In genomic region chr19:10763399-10763798, GRCh38 we compare ENCODE assay signal across 11 cellular contexts. TPM values are rescaled to one million over a fixed set of nuclear protein-coding genes. Genes with fewer than 3 reads are reported as not detected.
DNase-seq lines count a peak whose midpoint lies in the region; ATAC-seq, FAIRE-seq and TF ChIP-seq lines count a peak whose summit lies in the region.
"Had no signal": no experiment of that assay in that cellular context is flagged by ENCODE, and none has a peak within 500 bp of the region (broad histone marks: within the 10 kb centered on the region; RNA-seq: fewer than 3 reads in every experiment).

No MANE protein-coding gene starts in this region.

- no TSS peak for BruUV-seq in GM12878 (replicated peaks; lab: Mats Ljungman, UMichigan)

- peaks cover 9% of the 10 kb centered on the region for H3K79me2 ChIP-seq in GM12878 (ENCODE audit: control insufficient read depth, insufficient read depth, low read length)

- SMC1A ChIA-PET in GM12878 (lab: Charles Lee; ENCODE audit: uncharacterized antibody, unreplicated experiment): interaction anchor here (0.6 kb wide), 1 partner anchor 36 kb away, joined by 3 read pairs; no protein-coding TSS in a partner anchor

- H3K36me3 ChIP-seq in BLaER1: peaks cover 52% of the 10 kb centered on the region
- peaks cover 11 to 23% of the 10 kb centered on the region in 2 experiments; a peak in 3 of 4 replicates for H3K36me3 ChIP-seq in GM12878 (ENCODE audit: control insufficient read depth in 2 of 2, insufficient read depth in 2 of 2, low read length in 1 of 2)

- in situ Hi-C loops in GM12878 (cut with MboI): no loop called here

- peak overlapping the region; percentile 82 for H3K4me2 ChIP-seq in BLaER1
- no peak overlapping the region for H3K4me2 ChIP-seq in GM12878 (ENCODE audit: control insufficient read depth, insufficient read depth)

- H3K4me1 ChIP-seq in BLaER1 (peaks cover 95% of the 10 kb centered on the region), GM12878 (ENCODE audit: control insufficient read depth, insufficient read depth, low read length) (peaks cover 15% of the 10 kb centered on the region)

- 0 out of 2 replicates have a peak, but pooled peaks have one; percentile 23 for TF ChIP-seq POLR2A in GM12878 (IDR thresholded peaks at IDR 0.05; ENCODE audit: low read depth, low read length)

- CTCF ChIA-PET in GM12878 (lab: Yijun Ruan, JAX): interaction anchor here (1.1 kb wide), 1 partner anchor 47 kb away, joined by 3 read pairs; no protein-coding TSS in a partner anchor

- H3K27me3 ChIP-seq in BLaER1 (no peaks in the 10 kb centered on the region), GM12878 (replicated peaks in 1 of 2; ENCODE audit: control insufficient read depth in 2 of 2, insufficient read depth in 2 of 2, low read length in 1 of 2) (no peaks in the 10 kb centered on the region)

- peak overlapping the region; percentile 91 for H3K27ac ChIP-seq in BLaER1
- H3K27ac ChIP-seq in GM12878 (ENCODE audit: control insufficient read depth, insufficient read depth): no peak overlapping the region

- DNase-seq in D341Med (ENCODE audit: low spot score): peak; percentile 17
- no peak for DNase-seq in GM12878 (ENCODE audit: low read depth, low spot score)
- no peak for DNase-seq in activated gamma-delta T cell treated with Interleukin-2 at 50 U/mL for 16 hours
- DNase-seq in SIG-M5 treated with dmso at 0.1 percent for 504 hours (lab: John Stamatoyannopoulos, UW; ENCODE audit: unreplicated experiment): no peak
- DNase-seq in GDM1 (lab: John Stamatoyannopoulos, UW): no peak
- no peak for DNase-seq in RKO (ENCODE audit: low spot score)
- DNase-seq: MM.1S, NCI-H446 treated with DMSO at 0.1 percent for 48 hours, SHP77 treated with DMSO at 0.1 percent for 48 hours had no signal

- peaks cover 27% of the 10 kb centered on the region for H3K4me1 Mint-ChIP-seq in nephron

- H3K4me3 ChIP-seq in BLaER1 (no peak overlapping the region), GM12878 (no peak overlapping the region)

- TF ChIP-seq RAD21 in GM12878 (IDR thresholded peaks at IDR 0.05; ENCODE audit: insufficient read depth, low read depth, low read length): no peak

- FAIRE-seq in GM12878 (lab: Jason Lieb, UNC): no peak

- no peak overlapping the region for H2AFZ ChIP-seq in GM12878 (ENCODE audit: control insufficient read depth, low read depth, low read length)

- H3K27me3 Mint-ChIP-seq in nephron (ENCODE audit: low read depth): no peaks in the 10 kb centered on the region

- TF ChIP-seq EP300 in GM12878 (IDR thresholded peaks at IDR 0.05; ENCODE audit: borderline replicate concordance in 1 of 2, control insufficient read depth in 1 of 2, low read depth in 2 of 2, low read length in 2 of 2): no peak

- no peak overlapping the region for H3K4me3 Mint-ChIP-seq in nephron

- H4K20me1 ChIP-seq in BLaER1 (peaks cover 92% of the 10 kb centered on the region), GM12878 (ENCODE audit: control insufficient read depth, insufficient read depth) (no peaks in the 10 kb centered on the region)

- peak overlapping the region; percentile 95 to 99 (median 96) for H3K27ac Mint-ChIP-seq in nephron

- intact Hi-C loops in GM12878 (cut with micrococcal nuclease; ENCODE audit: unreplicated experiment): no loop called here

- H3K9me3 ChIP-seq in BLaER1: no peaks in the 10 kb centered on the region
- H3K9me3 ChIP-seq in GM12878 (replicated peaks; ENCODE audit: control insufficient read depth, insufficient read depth, low read length): no peaks in the 10 kb centered on the region

- RAD21 ChIA-PET in GM12878 (lab: Charles Lee; ENCODE audit: unreplicated experiment): no interaction called here

- no peaks in the 10 kb centered on the region for H3K9me3 Mint-ChIP-seq in nephron

- POLR2A ChIA-PET in GM12878 (lab: Charles Lee): interaction anchor here (0.5 kb wide), 1 partner anchor 835 kb away, joined by 4 read pairs; no protein-coding TSS in a partner anchor

- TF ChIP-seq CTCF in GM12878 (IDR thresholded peaks at IDR 0.05 in 2 of 3, conservative IDR thresholded peaks at IDR 0.05 in 1 of 3; ENCODE audit: control insufficient read depth in 2 of 3, extremely low read depth in 1 of 3, insufficient read depth in 1 of 3, low read depth in 3 of 3, low read length in 3 of 3) (no peak), nephron (IDR thresholded peaks at IDR 0.05; ENCODE audit: unreplicated experiment in 3 of 3) (no peak)

- ATAC-seq in GM12878: no peak

- WGBS in GM12878 (ENCODE audit: insufficient coverage, insufficient replicate concordance, low lambda C conversion rate, missing lambda C conversion rate): 72% methylated on average over 4 of the region's 4 CpGs

- H3K9ac ChIP-seq in BLaER1 (peak overlapping the region; percentile 56), GM12878 (ENCODE audit: control insufficient read depth, insufficient read depth, low read length) (no peak overlapping the region)

- H3K36me3 Mint-ChIP-seq in nephron (ENCODE audit: low read depth): peaks cover 21% of the 10 kb centered on the region

TF ChIP-seq in GM12878, 131 proteins besides CTCF, POLR2A, EP300 and RAD21:
- no peak for TF ChIP-seq BCL11A (IDR thresholded peaks at IDR 0.05; ENCODE audit: low read depth, low read length)
- no peak for TF ChIP-seq SMC3 (IDR thresholded peaks at IDR 0.05; ENCODE audit: borderline replicate concordance, low read length)
- TF ChIP-seq SIX5 (IDR thresholded peaks at IDR 0.05; ENCODE audit: low read depth, low read length, severe bottlenecking): no peak
- TF ChIP-seq SP1 (IDR thresholded peaks at IDR 0.05; ENCODE audit: low read depth, low read length): no peak
- TF ChIP-seq RBBP5 (conservative IDR thresholded peaks at IDR 0.05): no peak
- no peak for TF ChIP-seq SRF (IDR thresholded peaks at IDR 0.05; ENCODE audit: low read depth in 2 of 2, low read length in 2 of 2)
- no peak for TF ChIP-seq PAX5 (IDR thresholded peaks at IDR 0.05; ENCODE audit: borderline replicate concordance, low read depth, low read length)
- TF ChIP-seq DPF2 (IDR thresholded peaks at IDR 0.05): no peak
- no peak for TF ChIP-seq ZNF207 (IDR thresholded peaks at IDR 0.05; ENCODE audit: borderline replicate concordance)
- no peak for TF ChIP-seq SUPT20H (IDR thresholded peaks at IDR 0.05; ENCODE audit: borderline replicate concordance, control insufficient read depth, low read depth, low read length)
- TF ChIP-seq USF2 (IDR thresholded peaks at IDR 0.05; ENCODE audit: borderline replicate concordance, low read depth, low read length): no peak
- TF ChIP-seq MXI1 (IDR thresholded peaks at IDR 0.05; ENCODE audit: low read depth, low read length): no peak
- TF ChIP-seq YBX1 (IDR thresholded peaks at IDR 0.05): no peak
- TF ChIP-seq ZNF687 (IDR thresholded peaks at IDR 0.05): no peak
- TF ChIP-seq ZSCAN29 (IDR thresholded peaks at IDR 0.05): no peak
TF ChIP-seq in GM12878: peak in this region for 0.

RNA-seq across cellular contexts. Expression of gene DNM2, which starts 45.5 kb away (rescaled TPM):
- total RNA-seq in GM12878 (2013; cell fraction: nucleolus; rRNA removed): 284 and 297 TPM in 2 replicates
- 56.8 and 68.7 TPM in 2 replicates for total RNA-seq in GM12878 (2014; rRNA removed)
- 53.0 and 58.9 TPM in 2 replicates for total RNA-seq in GM12878 (2014; rRNA removed; fragmentation: Illumina TruSeq; extraction: Trizol)
- total RNA-seq in GM12878 (2021): 128 and 146 TPM in 2 replicates
- 38.6 TPM for polyA plus RNA-seq in GM12878 (2011; ENCODE audit: low read depth)
- 22.8 and 47.4 TPM in 2 replicates for polyA plus RNA-seq in GM12878 (2011; rRNA removed)
- 40.7 and 47.0 TPM in 2 replicates for polyA plus RNA-seq in GM12878 (2011; cell fraction: cytosol; rRNA removed)
- 133 and 175 TPM in 2 replicates for polyA plus RNA-seq in GM12878 (2011; cell fraction: nucleus; rRNA removed)
- 82.2 and 92.4 TPM in 2 replicates for polyA plus RNA-seq in GM12878 (2012)
- polyA plus RNA-seq in GM12878 (2014; fragmentation: Illumina TruSeq; extraction: Trizol): 54.5 and 69.2 TPM in 2 replicates
- polyA plus RNA-seq in GM12878 (2014; fragmentation: Nextera tagmentation; extraction: Ambion mirVana): 1 to 10 TPM; 1.2 to 3.4 TPM
- 93.1 and 113 TPM in 2 replicates for polyA plus RNA-seq in GM12878 (2014; rRNA removed)
- 100 to 1,000 TPM in 1 of 2 experiments, 10 to 100 TPM in 1; 98.3 to 100 TPM for polyA plus RNA-seq in GM12878 (2016; fragmentation: Nextera tagmentation; extraction: Ambion mirVana)
- 102 and 114 TPM in 2 replicates for polyA minus RNA-seq in GM12878 (2011; rRNA and poly(A)+ RNA removed)
- 44.5 and 54.7 TPM in 2 replicates for polyA minus RNA-seq in GM12878 (2011; cell fraction: cytosol; rRNA and poly(A)+ RNA removed)
- 103 and 181 TPM in 2 replicates for polyA minus RNA-seq in GM12878 (2011; cell fraction: nucleus; rRNA and poly(A)+ RNA removed)
